In genomic region chr2:10560626-10561025, GRCh38 we compare ENCODE assay signal across 15 cellular contexts.
DNase-seq lines count a peak whose midpoint lies in the region; ATAC-seq and TF ChIP-seq lines count a peak whose summit lies in the region.
"Had no signal": no experiment of that assay in that cellular context is flagged by ENCODE, and none has a peak within 500 bp of the region (broad histone marks: within the 10 kb centered on the region; RNA-seq: fewer than 3 reads in every experiment).

No MANE protein-coding gene starts in this region.

- H3K14ac ChIP-seq in mesenchymal stem cell (ENCODE audit: low read length in 2 of 2): no peak overlapping the region

- H2BK12ac ChIP-seq in mesenchymal stem cell (ENCODE audit: low read length in 2 of 2): no peak overlapping the region

- no peak overlapping the region for H3K18ac ChIP-seq in mesenchymal stem cell (ENCODE audit: low read depth in 1 of 2, low read length in 2 of 2)

- H3K4me3 ChIP-seq in mesenchymal stem cell (ENCODE audit: insufficient read depth in 1 of 2, low read depth in 1 of 2, low read length in 2 of 2) (no peak overlapping the region), esophagus squamous epithelium (no peak overlapping the region), ovary (no peak overlapping the region)
- H3K4me3 ChIP-seq: BLaER1 treated with 17β-estradiol and CSF1 and Interleukin-3, amounts not matched to agents 10 nM and 100 nM had no signal

- no peak overlapping the region for H2AFZ ChIP-seq in mesenchymal stem cell (ENCODE audit: low read depth, low read length)

- H3K4me2 ChIP-seq in mesenchymal stem cell (ENCODE audit: low read length, poor library complexity, severe bottlenecking): no peak overlapping the region

- POLR2A ChIA-PET in RWPE1 (lab: Yijun Ruan, JAX; ENCODE audit: low non-redundant PET): no interaction called here

- peaks cover 1% of the 10 kb centered on the region for H3K4me1 Mint-ChIP-seq in stimulated activated effector memory CD8-positive, alpha-beta T cell treated with anti-CD3 and anti-CD28 coated beads, Interleukin-12 subunit alpha, Interleukin-12 subunit beta, amount 100 ng/mL, for 72 hours

- H3K27ac ChIP-seq in RWPE1 (peak overlapping the region; percentile 16), mesenchymal stem cell (ENCODE audit: low read length, poor library complexity, severe bottlenecking) (no peak overlapping the region), esophagus squamous epithelium (no peak overlapping the region), ovary (no peak overlapping the region)
- H3K27ac ChIP-seq: BLaER1 treated with 17β-estradiol and CSF1 and Interleukin-3, amounts not matched to agents 10 nM and 100 nM had no signal

- peaks cover 7% of the 10 kb centered on the region for H3K9me3 ChIP-seq in mesenchymal stem cell (ENCODE audit: control insufficient read depth, low read length)
- no peaks in the 10 kb centered on the region for H3K9me3 ChIP-seq in esophagus squamous epithelium
- no peaks in the 10 kb centered on the region for H3K9me3 ChIP-seq in ovary

- H3K4ac ChIP-seq in mesenchymal stem cell (ENCODE audit: low read depth in 1 of 2, low read length in 2 of 2): no peak overlapping the region

- H3K36me3 ChIP-seq in mesenchymal stem cell (ENCODE audit: control insufficient read depth in 1 of 2, insufficient read depth in 2 of 2, low read depth in 1 of 2, low read length in 2 of 2): peaks cover 12 to 23% of the 10 kb centered on the region in 2 experiments
- peaks cover 0 to 22% (median 0%) of the 10 kb centered on the region in 3 donors for H3K36me3 ChIP-seq in esophagus squamous epithelium
- H3K36me3 ChIP-seq in ovary: no peaks in the 10 kb centered on the region

- TF ChIP-seq EP300 in ovary (IDR thresholded peaks at IDR 0.05): no peak

- no peaks in the 10 kb centered on the region for H3K9me3 Mint-ChIP-seq in stimulated activated effector memory CD8-positive, alpha-beta T cell treated with anti-CD3 and anti-CD28 coated beads, Interleukin-12 subunit alpha, Interleukin-12 subunit beta, amount 100 ng/mL, for 72 hours
- H3K9me3 Mint-ChIP-seq: CD4-positive, CD25-positive, alpha-beta regulatory T cell had no signal

- no peak overlapping the region for H4K8ac ChIP-seq in mesenchymal stem cell (ENCODE audit: low read length)

- peak overlapping the region; percentile 24 for H3K27ac Mint-ChIP-seq in stimulated activated effector memory CD8-positive, alpha-beta T cell treated with anti-CD3 and anti-CD28 coated beads, Interleukin-12 subunit alpha, Interleukin-12 subunit beta, amount 100 ng/mL, for 72 hours

- no peak overlapping the region for H3K23ac ChIP-seq in mesenchymal stem cell (ENCODE audit: low read length in 2 of 2)

- H3K4me3 Mint-ChIP-seq in stimulated activated effector memory CD8-positive, alpha-beta T cell treated with anti-CD3 and anti-CD28 coated beads, Interleukin-12 subunit alpha, Interleukin-12 subunit beta, amount 100 ng/mL, for 72 hours: no peak overlapping the region

- intact Hi-C loops in esophagus squamous epithelium (cut with DNase I) (no loop called here), ovary (cut with DNase I) (no loop called here)

- no peak overlapping the region for H2BK5ac ChIP-seq in mesenchymal stem cell (ENCODE audit: low read depth, low read length, poor library complexity, severe bottlenecking)

- no peak for TF ChIP-seq POLR2A in esophagus squamous epithelium (IDR thresholded peaks at IDR 0.05)
- TF ChIP-seq POLR2A in ovary (IDR thresholded peaks at IDR 0.05): no peak

- peak overlapping the region; percentile 9 for H2BK15ac ChIP-seq in mesenchymal stem cell (ENCODE audit: low read depth, poor library complexity, severe bottlenecking)

- no peak overlapping the region for H3K9ac ChIP-seq in mesenchymal stem cell (ENCODE audit: low read length)
- H3K9ac ChIP-seq: BLaER1 treated with 17β-estradiol and CSF1 and Interleukin-3, amounts not matched to agents 10 nM and 100 nM had no signal

- CTCF ChIA-PET in RWPE1 (lab: Yijun Ruan, JAX): interaction anchor here (0.6 kb wide), 1 partner anchor 67 kb away, joined by 3 read pairs; no protein-coding TSS in a partner anchor

- no peak overlapping the region for H4K91ac ChIP-seq in mesenchymal stem cell (ENCODE audit: low read length)

- DNase-seq in activated CD8-positive, alpha-beta memory T cell treated with anti-CD3 and anti-CD28 coated beads, Interleukin-2, amount 50 U/mL, for 48 hours: peak; percentile 30
- no peak for DNase-seq in activated CD8-positive, alpha-beta memory T cell treated with anti-CD3 and anti-CD28 coated beads, Interleukin-2, amount 50 U/mL, for 4 hours
- no peak for DNase-seq in RWPE1 (ENCODE audit: low spot score)
- no peak for DNase-seq in mesenchymal stem cell
- DNase-seq in stimulated activated effector memory CD8-positive, alpha-beta T cell treated with anti-CD3 and anti-CD28 coated beads, Interleukin-12 subunit alpha, Interleukin-12 subunit beta, amount 100 ng/mL, for 72 hours (ENCODE audit: low spot score in 2 of 2): no peak
- no peak for DNase-seq in GM19240 (ENCODE audit: insufficient read length, low spot score)
- DNase-seq in esophagus squamous epithelium (lab: John Stamatoyannopoulos, UW): no peak
- no peak for DNase-seq in ovary
- DNase-seq: 8988T; ACHN; Calu3; CD4-positive, CD25-positive, alpha-beta regulatory T cell; DMS 273 treated with DMSO at 0.1 percent for 48 hours had no signal

- no peak overlapping the region for H2AK5ac ChIP-seq in mesenchymal stem cell (ENCODE audit: low read length, severe bottlenecking)

- peaks cover 6% of the 10 kb centered on the region for H3K4me1 ChIP-seq in mesenchymal stem cell (ENCODE audit: control insufficient read depth, insufficient read depth, low read depth, low read length)
- peaks cover 0 to 8% (median 0%) of the 10 kb centered on the region in 3 donors for H3K4me1 ChIP-seq in esophagus squamous epithelium
- H3K4me1 ChIP-seq in ovary (ENCODE audit: insufficient read depth): peaks cover 2% of the 10 kb centered on the region

- H3K27me3 ChIP-seq in mesenchymal stem cell (ENCODE audit: control insufficient read depth in 1 of 2, insufficient read depth in 1 of 2, low read length in 2 of 2) (no peaks in the 10 kb centered on the region), esophagus squamous epithelium (peaks cover 0 to 2% (median 0%) of the 10 kb centered on the region in 4 donors), ovary (no peaks in the 10 kb centered on the region)
- H3K27me3 ChIP-seq: BLaER1 treated with 17β-estradiol and CSF1 and Interleukin-3, amounts not matched to agents 10 nM and 100 nM had no signal

- H3K79me1 ChIP-seq in mesenchymal stem cell (replicated peaks; ENCODE audit: low read length, poor library complexity, severe bottlenecking): no peaks in the 10 kb centered on the region

- no peak for ATAC-seq in stimulated activated effector memory CD8-positive, alpha-beta T cell treated with anti-CD3 and anti-CD28 coated beads, Interleukin-12 subunit alpha, Interleukin-12 subunit beta, amount 100 ng/mL, for 72 hours
- ATAC-seq: HCT116 had no signal

- H3K36me3 Mint-ChIP-seq in stimulated activated effector memory CD8-positive, alpha-beta T cell treated with anti-CD3 and anti-CD28 coated beads, Interleukin-12 subunit alpha, Interleukin-12 subunit beta, amount 100 ng/mL, for 72 hours: peaks cover 17% of the 10 kb centered on the region

- H2BK120ac ChIP-seq in mesenchymal stem cell (ENCODE audit: low read depth, low read length): no peak overlapping the region

- WGBS in mesenchymal stem cell: 70% methylated on average over 11 of the region's 11 CpGs
- 74 to 97% methylated on average over 6 to 11 of the region's 11 CpGs for WGBS in esophagus squamous epithelium, 2 donors
- 82 to 87% (median 85%) methylated on average over 11 of the region's 11 CpGs for WGBS in ovary, 3 donors

- TF ChIP-seq CTCF in RWPE1 (conservative IDR thresholded peaks at IDR 0.05; ENCODE audit: low read depth) (no peak), esophagus squamous epithelium (IDR thresholded peaks at IDR 0.05) (no peak), ovary (IDR thresholded peaks at IDR 0.05) (no peak)
